ENCODE assay signal across 21 cellular contexts in genomic region chr2:98880266-98881152, GRCh38. TPM values are rescaled to one million over a fixed set of nuclear protein-coding genes. Genes with fewer than 3 reads are reported as not detected.
DNase-seq lines count a peak whose midpoint lies in the region; ATAC-seq and TF ChIP-seq lines count a peak whose summit lies in the region.
"Had no signal": no experiment of that assay in that cellular context is flagged by ENCODE, and none has a peak within 500 bp of the region (broad histone marks: within the 10 kb centered on the region; RNA-seq: fewer than 3 reads in every experiment).

No MANE protein-coding gene starts in this region.

- DNase-seq in DMS79 treated with DMSO at 0.1 percent for 48 hours (lab: John Stamatoyannopoulos, UW) (peak; percentile 80), GM13976 (ENCODE audit: low spot score) (peak; percentile 16), left lobe of liver (ENCODE audit: low spot score) (peak; percentile 26), BE2C (no peak), hepatocyte (ENCODE audit: low spot score) (no peak)
- DNase-seq in activated T-cell treated with anti-CD3 and anti-CD28 coated beads, Interleukin-2, amount 50 U/mL, for 1 hour, result no peak
- DNase-seq: activated CD4-positive, CD25-positive, alpha-beta regulatory T cell; activated naive CD4-positive, alpha-beta T cell; activated T-cell treated with anti-CD3 and anti-CD28 coated beads, Interleukin-2, amount 50 U/mL, for 4 hours; amniotic stem cell; COR-L47; hippocampal formation; mucosa of descending colon; NCI-H1105 treated with DMSO at 0.1 percent for 48 hours; NCI-H2029 treated with DMSO at 0.1 percent for 48 hours; stimulated activated naive B cell treated with anti-CD40 and anti-IgM and Interleukin-4, amounts not matched to agents 10 μg/mL and 1 μg/mL and 100 μg/mL, for 72 hours had no signal

- H3K9me3 ChIP-seq in BE2C (no peaks in the 10 kb centered on the region), hepatocyte (ENCODE audit: low read depth) (no peaks in the 10 kb centered on the region)
- H3K9me3 ChIP-seq: mucosa of descending colon, thyroid gland had no signal

- no peaks in the 10 kb centered on the region for H3K36me3 ChIP-seq in BE2C
- H3K36me3 ChIP-seq in hepatocyte (replicated peaks; ENCODE audit: insufficient read depth, low read depth), result no peaks in the 10 kb centered on the region
- H3K36me3 ChIP-seq: thyroid gland had no signal

- peak; percentile 31; the same call in 1 of the 3 replicates for ATAC-seq in SK-N-SH treated with all-trans-retinoic acid at 6 μM for 48 hours
- no peak for ATAC-seq in left lobe of liver
- ATAC-seq: activated CD8-positive, alpha-beta T cell treated with anti-CD3 and anti-CD28 coated beads, Interleukin-2, amount 10 ng/mL, durations not matched to agents 7 days and 5 days; activated T-cell treated with anti-CD3 and anti-CD28 coated beads, Interleukin-2, amount 50 U/mL, for 4 hours; GM23338; mucosa of descending colon; stimulated activated naive B cell treated with anti-CD40 and anti-IgM and Interleukin-4, amounts not matched to agents 10 μg/mL and 1 μg/mL and 100 μg/mL, for 72 hours had no signal

- H3K4me2 ChIP-seq in hepatocyte, result no peak overlapping the region
- H3K4me2 ChIP-seq: GM23338 had no signal

- TF ChIP-seq CTCF in GM13976 (IDR thresholded peaks at IDR 0.05; ENCODE audit: borderline replicate concordance, control extremely low read depth, extremely low read depth, insufficient read depth, missing control alignments) (no peak), BE2C (IDR thresholded peaks at IDR 0.05; ENCODE audit: low read depth, low read length) (no peak), hepatocyte (IDR thresholded peaks at IDR 0.05; ENCODE audit: poor library complexity) (no peak)

- in situ Hi-C loops in GM13976 (cut with MboI; ENCODE audit: low sequenced_read_pairs, unreplicated experiment), result no loop called here

- no peaks in the 10 kb centered on the region for H3K27me3 ChIP-seq in BE2C
- no peaks in the 10 kb centered on the region for H3K27me3 ChIP-seq in hepatocyte
- H3K27me3 ChIP-seq: thyroid gland had no signal

- H3K9me2 ChIP-seq in hepatocyte (replicated peaks; ENCODE audit: insufficient read depth), result no peaks in the 10 kb centered on the region

- H3K4me3 ChIP-seq in BE2C (ENCODE audit: low read depth, low read length) (no peak overlapping the region), hepatocyte (no peak overlapping the region)
- H3K4me3 ChIP-seq: GM23338, mucosa of descending colon, thyroid gland had no signal

- 90% methylated on average over 20 of the region's 20 CpGs for WGBS in hepatocyte (ENCODE audit: low lambda C conversion rate, missing lambda C conversion rate)

- H3K27ac ChIP-seq in hepatocyte, result no peak overlapping the region
- H3K27ac ChIP-seq: thyroid gland had no signal

- no peaks in the 10 kb centered on the region for H3K4me1 ChIP-seq in BE2C
- no peaks in the 10 kb centered on the region for H3K4me1 ChIP-seq in hepatocyte (ENCODE audit: insufficient read depth)
- H3K4me1 ChIP-seq: thyroid gland had no signal

- H2AFZ ChIP-seq in hepatocyte, result no peak overlapping the region
- H2AFZ ChIP-seq: GM23338 had no signal

- no peaks in the 10 kb centered on the region for H4K20me1 ChIP-seq in hepatocyte (ENCODE audit: insufficient read depth, poor library complexity, severe bottlenecking)

- H3K79me2 ChIP-seq in hepatocyte, result no peaks in the 10 kb centered on the region

TF ChIP-seq in SK-N-SH treated with all-trans-retinoic acid at 6 μM for 48 hours, 23 proteins besides CTCF, POLR2A, EP300 and RAD21:
- TF ChIP-seq CSRNP3 (CRISPR knock-in tag; IDR thresholded peaks at IDR 0.05) (no peak), ZNF70 (CRISPR knock-in tag; IDR thresholded peaks at IDR 0.05) (no peak), SNAI2 (CRISPR knock-in tag; IDR thresholded peaks at IDR 0.05) (no peak), PATZ1 (CRISPR knock-in tag; IDR thresholded peaks at IDR 0.05; ENCODE audit: borderline replicate concordance) (no peak), ZFP30 (CRISPR knock-in tag; IDR thresholded peaks at IDR 0.05) (no peak), ZNF565 (CRISPR knock-in tag; conservative IDR thresholded peaks at IDR 0.05; ENCODE audit: low read depth) (no peak), ARNTL (CRISPR knock-in tag; IDR thresholded peaks at IDR 0.05; ENCODE audit: borderline replicate concordance, low read depth) (no peak), ZC3H10 (CRISPR knock-in tag; IDR thresholded peaks at IDR 0.05) (no peak), POU6F1 (CRISPR knock-in tag; IDR thresholded peaks at IDR 0.05; ENCODE audit: borderline replicate concordance, low read depth) (no peak), TCF4 (CRISPR knock-in tag; IDR thresholded peaks at IDR 0.05; ENCODE audit: borderline replicate concordance) (no peak), CSDC2 (CRISPR knock-in tag; IDR thresholded peaks at IDR 0.05) (no peak), ZNF8 (CRISPR knock-in tag; IDR thresholded peaks at IDR 0.05) (no peak)

RNA-seq across cellular contexts. Expression of gene CRACDL, which starts 55.5 kb away (rescaled TPM):
- total RNA-seq in left lobe of liver (0.30 TPM), hepatocyte (0.40 and 0.47 TPM in 2 replicates)
- not detected for polyA plus RNA-seq in BE2C (2012; ENCODE audit: insufficient read depth, insufficient read length, low read depth)
- polyA plus RNA-seq in hepatocyte, result 1.4 TPM in 1 of 2 replicates, not detected in the other
- total RNA-seq: fibroblast of villous mesenchyme had no signal

Comparison
In these comparisons a context has a peak if more than half of its experiments do, and no peak if none do; other contexts are left out.
1. DNase-seq: peak in DMS79 treated with DMSO at 0.1 percent for 48 hours (single experiment), GM13976 (single experiment) and left lobe of liver (single experiment); none in BE2C (single experiment), activated T-cell treated with anti-CD3 and anti-CD28 coated beads, Interleukin-2, amount 50 U/mL, for 1 hour (single experiment) and hepatocyte (single experiment).